Comparison of ENCODE assay signal across 23 cellular contexts in genomic region chr16:88310796-88311605, GRCh38.
DNase-seq lines count a peak whose midpoint lies in the region; ATAC-seq lines count a peak whose summit lies in the region.
"Had no signal": no experiment of that assay in that cellular context is flagged by ENCODE, and none has a peak within 500 bp of the region (broad histone marks: within the 10 kb centered on the region; RNA-seq: fewer than 3 reads in every experiment).

No MANE protein-coding gene starts in this region.

- DNase-seq in Right ventricle myocardium superior (peak; percentile 8), left ventricle myocardium superior (no peak), adipocyte (ENCODE audit: low read depth) (peak; percentile 62), fibroblast of peridontal ligament (ENCODE audit: extremely low read depth) (peak; percentile 93)
- DNase-seq: 8988T, ACHN, Calu3, DMS79 treated with DMSO at 0.1 percent for 48 hours, HCEC 1CT, NCI-H1092, NCI-H1417 treated with DMSO at 0.1 percent for 48 hours, NCI-H1694 treated with DMSO at 0.1 percent for 48 hours, NCI-H2081 treated with DMSO at 0.1 percent for 48 hours, NCI-H2171, NCI-H226, NCI-H510A, NCI-H69, SJCRH30 had no signal

- H3K4me3 ChIP-seq in adipocyte (ENCODE audit: low read length) = no peak overlapping the region
- H3K4me3 ChIP-seq: SJCRH30 had no signal

- no peaks in the 10 kb centered on the region for H3K27me3 ChIP-seq in adipocyte (replicated peaks; ENCODE audit: control insufficient read depth, insufficient read depth, low read length)
- H3K27me3 ChIP-seq: SJCRH30 had no signal

- H3K9ac ChIP-seq in adipocyte (ENCODE audit: low read length) = no peak overlapping the region

- intact Hi-C loops in Right ventricle myocardium superior (cut with DNase I) = no loop called here
- intact Hi-C loops in left ventricle myocardium superior (cut with micrococcal nuclease) = no loop called here

- ATAC-seq in Right ventricle myocardium superior (ENCODE audit: poor library complexity) (no peak), left ventricle myocardium superior (no peak), HG03097 (IDR thresholded peaks at IDR 0.05; ENCODE audit: low FRiP score, unreplicated experiment) (no peak), GM18909 (IDR thresholded peaks at IDR 0.05; ENCODE audit: poor library complexity, unreplicated experiment) (no peak), GM21619 (IDR thresholded peaks at IDR 0.05; ENCODE audit: unreplicated experiment) (no peak)
- ATAC-seq: Panc1, SK-N-SH treated with all-trans-retinoic acid at 6 μM for 48 hours had no signal

- peaks cover 10% of the 10 kb centered on the region for H3K9me3 ChIP-seq in adipocyte (ENCODE audit: control insufficient read depth, low read length)

- H3K36me3 ChIP-seq in adipocyte (ENCODE audit: control insufficient read depth, insufficient read depth, low read length, severe bottlenecking) = no peaks in the 10 kb centered on the region
- H3K36me3 ChIP-seq: SJCRH30 had no signal

- peaks cover 32% of the 10 kb centered on the region for H3K4me1 ChIP-seq in adipocyte (ENCODE audit: control insufficient read depth, insufficient read depth, low read length)
